Comparison of ENCODE assay signal across 16 cellular contexts in genomic region chr15:40736575-40736974, GRCh38. TPM values are rescaled to one million over a fixed set of nuclear protein-coding genes. Genes with fewer than 3 reads are reported as not detected.
DNase-seq lines count a peak whose midpoint lies in the region; TF ChIP-seq lines count a peak whose summit lies in the region.
"Had no signal": no experiment of that assay in that cellular context is flagged by ENCODE, and none has a peak within 500 bp of the region (broad histone marks: within the 10 kb centered on the region; RNA-seq: fewer than 3 reads in every experiment).

No MANE protein-coding gene starts in this region.

- TF ChIP-seq CTCF in VCaP (conservative IDR thresholded peaks at IDR 0.05) (no peak), progenitor cell of endocrine pancreas (IDR thresholded peaks at IDR 0.05; ENCODE audit: unreplicated experiment) (no peak)

- H3K9me3 ChIP-seq in HUES48 (ENCODE audit: control insufficient read depth, insufficient read depth, low read length), result no peaks in the 10 kb centered on the region
- H3K9me3 ChIP-seq: MG63 had no signal

- H3K9me3 Mint-ChIP-seq in activated naive CD4-positive, alpha-beta T cell treated with anti-CD3 and anti-CD28 coated beads for 36 hours, result no peaks in the 10 kb centered on the region
- H3K9me3 Mint-ChIP-seq in activated naive CD4-positive, alpha-beta T cell treated with anti-CD3 and anti-CD28 coated beads, Interleukin-2, amount 10 ng/mL, durations not matched to agents 7 days and 5 days, result no peaks in the 10 kb centered on the region
- H3K9me3 Mint-ChIP-seq in progenitor cell of endocrine pancreas (ENCODE audit: low read depth), result no peaks in the 10 kb centered on the region

- intact Hi-C loops in activated naive CD4-positive, alpha-beta T cell treated with anti-CD3 and anti-CD28 coated beads for 36 hours (cut with micrococcal nuclease), result no loop called here

- peaks cover 70% of the 10 kb centered on the region for H3K36me3 ChIP-seq in HUES48 (ENCODE audit: control insufficient read depth, insufficient read depth, low read length)

- H3K4me1 Mint-ChIP-seq in activated naive CD4-positive, alpha-beta T cell treated with anti-CD3 and anti-CD28 coated beads for 36 hours (ENCODE audit: low read depth), result no peaks in the 10 kb centered on the region
- no peaks in the 10 kb centered on the region for H3K4me1 Mint-ChIP-seq in activated naive CD4-positive, alpha-beta T cell treated with anti-CD3 and anti-CD28 coated beads, Interleukin-2, amount 10 ng/mL, durations not matched to agents 7 days and 5 days
- H3K4me1 Mint-ChIP-seq in progenitor cell of endocrine pancreas (ENCODE audit: low read depth), result peaks cover 21% of the 10 kb centered on the region
- H3K4me1 Mint-ChIP-seq: B cell had no signal

- CTCF ChIA-PET in activated naive CD4-positive, alpha-beta T cell treated with anti-CD3 and anti-CD28 coated beads for 36 hours (lab: Charles Lee), result interaction anchor here (1.8 kb wide), 1 partner anchor 121 kb away, joined by 4 read pairs; no protein-coding TSS in a partner anchor
- CTCF ChIA-PET in activated naive CD4-positive, alpha-beta T cell treated with anti-CD3 and anti-CD28 coated beads, Interleukin-2, amount 10 ng/mL, durations not matched to agents 7 days and 5 days (lab: Charles Lee), result interaction anchor here (0.7 kb wide), 1 partner anchor 46 kb away, joined by 3 read pairs; no protein-coding TSS in a partner anchor

- peaks cover 27% of the 10 kb centered on the region for H3K4me1 ChIP-seq in HUES48 (ENCODE audit: control insufficient read depth, insufficient read depth, low read length)

- H3K27ac Mint-ChIP-seq in activated naive CD4-positive, alpha-beta T cell treated with anti-CD3 and anti-CD28 coated beads for 36 hours, result peak overlapping the region; percentile 21
- H3K27ac Mint-ChIP-seq in activated naive CD4-positive, alpha-beta T cell treated with anti-CD3 and anti-CD28 coated beads, Interleukin-2, amount 10 ng/mL, durations not matched to agents 7 days and 5 days, result no peak overlapping the region
- H3K27ac Mint-ChIP-seq in progenitor cell of endocrine pancreas, result peak overlapping the region; percentile 94
- H3K27ac Mint-ChIP-seq: B cell had no signal

- no peaks in the 10 kb centered on the region for H3K27me3 Mint-ChIP-seq in activated naive CD4-positive, alpha-beta T cell treated with anti-CD3 and anti-CD28 coated beads for 36 hours (ENCODE audit: low read depth)
- no peaks in the 10 kb centered on the region for H3K27me3 Mint-ChIP-seq in activated naive CD4-positive, alpha-beta T cell treated with anti-CD3 and anti-CD28 coated beads, Interleukin-2, amount 10 ng/mL, durations not matched to agents 7 days and 5 days
- H3K27me3 Mint-ChIP-seq in progenitor cell of endocrine pancreas, result no peaks in the 10 kb centered on the region
- H3K27me3 Mint-ChIP-seq: B cell had no signal

- no peak overlapping the region for H3K4me3 Mint-ChIP-seq in activated naive CD4-positive, alpha-beta T cell treated with anti-CD3 and anti-CD28 coated beads for 36 hours
- H3K4me3 Mint-ChIP-seq in activated naive CD4-positive, alpha-beta T cell treated with anti-CD3 and anti-CD28 coated beads, Interleukin-2, amount 10 ng/mL, durations not matched to agents 7 days and 5 days, result no peak overlapping the region
- H3K4me3 Mint-ChIP-seq in progenitor cell of endocrine pancreas (ENCODE audit: low read depth), result peak overlapping the region; percentile 43
- H3K4me3 Mint-ChIP-seq: B cell had no signal

- no peaks in the 10 kb centered on the region for H3K27me3 ChIP-seq in HUES48 (ENCODE audit: control insufficient read depth, insufficient read depth, low read length)
- H3K27me3 ChIP-seq: MG63 had no signal

- no peak overlapping the region for H3K4me3 ChIP-seq in HUES48 (ENCODE audit: low read depth, low read length)
- H3K4me3 ChIP-seq: MG63 had no signal

- no peak overlapping the region for H3K9ac ChIP-seq in HUES48 (ENCODE audit: low read depth, low read length)

- no peak for DNase-seq in activated naive CD4-positive, alpha-beta T cell treated with anti-CD3 and anti-CD28 coated beads for 36 hours
- DNase-seq in activated naive CD4-positive, alpha-beta T cell treated with anti-CD3 and anti-CD28 coated beads, Interleukin-2, amount 10 ng/mL, durations not matched to agents 7 days and 5 days, result no peak
- no peak for DNase-seq in progenitor cell of endocrine pancreas (ENCODE audit: low spot score, unreplicated experiment)
- DNase-seq in NCI-H82 treated with DMSO at 0.1 percent for 48 hours (lab: John Stamatoyannopoulos, UW; ENCODE audit: unreplicated experiment), result no peak
- no peak for DNase-seq in OCI-M2 (lab: John Stamatoyannopoulos, UW; ENCODE audit: unreplicated experiment)
- no peak for DNase-seq in KG1 (lab: John Stamatoyannopoulos, UW)
- DNase-seq: Calu3, DMS79 treated with DMSO at 0.1 percent for 48 hours, GF-D8, MG63, NCI-H2029 treated with DMSO at 0.1 percent for 48 hours had no signal

- peaks cover 27% of the 10 kb centered on the region for H3K36me3 Mint-ChIP-seq in activated naive CD4-positive, alpha-beta T cell treated with anti-CD3 and anti-CD28 coated beads for 36 hours (ENCODE audit: low read depth)
- H3K36me3 Mint-ChIP-seq in activated naive CD4-positive, alpha-beta T cell treated with anti-CD3 and anti-CD28 coated beads, Interleukin-2, amount 10 ng/mL, durations not matched to agents 7 days and 5 days, result peaks cover 53% of the 10 kb centered on the region
- H3K36me3 Mint-ChIP-seq in progenitor cell of endocrine pancreas (ENCODE audit: insufficient read depth), result peaks cover 3% of the 10 kb centered on the region

- H3K27ac ChIP-seq in HUES48 (ENCODE audit: low read depth, low read length), result peak overlapping the region; percentile 20
- peak overlapping the region; percentile 72 for H3K27ac ChIP-seq in VCaP
- H3K27ac ChIP-seq: HL-60 had no signal

RNA-seq across cellular contexts. Expression of gene RMDN3, which starts 18.5 kb away (rescaled TPM):
- total RNA-seq in activated naive CD4-positive, alpha-beta T cell treated with anti-CD3 and anti-CD28 coated beads for 36 hours, result 10 to 100 TPM; 17.8 to 19.2 TPM
- total RNA-seq in progenitor cell of endocrine pancreas, result 23.4 and 25.9 TPM in 2 replicates

RNA-seq across cellular contexts. Expression of gene GCHFR, which starts 27.3 kb away (rescaled TPM):
- 10 to 100 TPM; 28.1 to 32.7 TPM for total RNA-seq in activated naive CD4-positive, alpha-beta T cell treated with anti-CD3 and anti-CD28 coated beads for 36 hours
- 30.6 and 32.1 TPM in 2 replicates for total RNA-seq in progenitor cell of endocrine pancreas

RNA-seq across cellular contexts. Expression of gene C15orf62, which starts 33.2 kb away (rescaled TPM):
- under 1 TPM; 0.10 to 0.33 TPM for total RNA-seq in activated naive CD4-positive, alpha-beta T cell treated with anti-CD3 and anti-CD28 coated beads for 36 hours
- total RNA-seq in progenitor cell of endocrine pancreas, result 1.8 and 1.9 TPM in 2 replicates
- total RNA-seq: LHCN-M2 had no signal

RNA-seq across cellular contexts. Expression of gene RAD51, which starts 41.6 kb away (rescaled TPM):
- 10 to 100 TPM; 65.8 to 68.8 TPM for total RNA-seq in activated naive CD4-positive, alpha-beta T cell treated with anti-CD3 and anti-CD28 coated beads for 36 hours
- 13.2 and 16.0 TPM in 2 replicates for total RNA-seq in progenitor cell of endocrine pancreas
